Comparison of ENCODE assay signal across 20 cellular contexts in the genomic region with DNA sequence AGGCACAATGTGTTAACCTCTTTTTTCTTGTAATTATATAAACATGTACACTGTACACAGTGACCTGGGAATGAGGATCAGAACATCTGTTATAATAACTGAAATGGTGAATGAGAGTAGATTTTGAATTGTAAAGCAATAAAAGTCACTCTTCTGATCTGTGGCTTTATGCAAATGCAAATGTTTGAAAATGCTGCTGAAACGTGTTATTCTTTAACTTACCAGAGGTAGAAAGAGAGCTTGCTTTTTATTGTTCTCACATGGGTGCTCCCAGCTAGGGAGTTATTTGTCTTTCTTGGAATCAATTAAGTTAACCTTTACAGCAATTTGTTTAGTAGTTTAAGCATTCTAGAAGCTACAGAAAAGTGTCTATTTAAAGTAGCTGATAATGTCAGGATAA.
A peak's percentile ranks its signal among the peaks of the same experiment; 100 is the strongest.
DNase-seq lines count a peak whose midpoint lies in the region; ATAC-seq, FAIRE-seq and TF ChIP-seq lines count a peak whose summit lies in the region.
"Had no signal": no experiment of that assay in that cellular context is flagged by ENCODE, and none has a peak within 500 bp of the region (broad histone marks: within the 10 kb centered on the region; RNA-seq: fewer than 3 reads in every experiment).

No MANE protein-coding gene starts in this region.

- H3K9ac ChIP-seq in mesendoderm (ENCODE audit: low read length): no peak overlapping the region
- H3K9ac ChIP-seq: SK-N-SH had no signal

- no peak overlapping the region for H3K4ac ChIP-seq in mesendoderm (ENCODE audit: low read depth, low read length)

- peak; percentile 57 for DNase-seq in Caki2 (ENCODE audit: low read depth)
- peak; percentile 93 for DNase-seq in NCI-H526 treated with DMSO at 0.1 percent for 48 hours (lab: John Stamatoyannopoulos, UW)
- DNase-seq in mucosa of descending colon: no peak
- DNase-seq in NCI-H187 (lab: John Stamatoyannopoulos, UW): no peak
- no peak for DNase-seq in Calu3
- DNase-seq in mesendoderm: no peak
- DNase-seq: AML-193; CD8-positive, alpha-beta T cell; EL; Kasumi-1; MG63; NCI-H1092; NCI-H1436; NCI-H2029 treated with DMSO at 0.1 percent for 48 hours; NCI-H2171 treated with DMSO at 0.1 percent for 48 hours; SHP77 treated with DMSO at 0.1 percent for 48 hours; SK-N-SH had no signal

- CTCF ChIA-PET in Calu3 (lab: Charles Lee): no interaction called here

- no peak overlapping the region for H4K5ac ChIP-seq in mesendoderm (ENCODE audit: low read length)

- H3K4me1 ChIP-seq in mucosa of descending colon (ENCODE audit: low read depth): no peaks in the 10 kb centered on the region
- no peaks in the 10 kb centered on the region for H3K4me1 ChIP-seq in mesendoderm (ENCODE audit: control insufficient read depth, low read depth, low read length)

- no peak overlapping the region for H2BK120ac ChIP-seq in mesendoderm (ENCODE audit: low read depth, low read length)

- WGBS in mesendoderm (ENCODE audit: extremely low coverage, insufficient coverage, low lambda C conversion rate): no CpG with 5 or more reads among the region's 1 CpG

- no peak overlapping the region for H3K4me3 Mint-ChIP-seq in Calu3 (ENCODE audit: low read depth, unreplicated experiment)
- H3K4me3 Mint-ChIP-seq: CD8-positive, alpha-beta T cell had no signal

- no peak overlapping the region for H3K27ac Mint-ChIP-seq in Calu3 (ENCODE audit: unreplicated experiment)
- H3K27ac Mint-ChIP-seq: CD8-positive, alpha-beta T cell had no signal

- no peaks in the 10 kb centered on the region for H3K79me1 ChIP-seq in mesendoderm (ENCODE audit: low read length)

- BruUV-seq in Calu3 (replicated peaks; lab: Mats Ljungman, UMichigan): no TSS peak

- H3K4me3 ChIP-seq in mucosa of descending colon: no peak overlapping the region
- no peak overlapping the region for H3K4me3 ChIP-seq in mesendoderm (ENCODE audit: low read length)
- H3K4me3 ChIP-seq: MG63 had no signal

- H2AK5ac ChIP-seq in mesendoderm (ENCODE audit: low read length): no peak overlapping the region

- in situ Hi-C loops in Caki2 (cut with HindIII; ENCODE audit: low pct_unique_long_range_greater_than_20kb, low sequenced_read_pairs): no loop called here

- H3K9me3 ChIP-seq in mucosa of descending colon: no peaks in the 10 kb centered on the region
- H3K9me3 ChIP-seq: MG63, SK-N-SH had no signal

- no peak overlapping the region for H2BK5ac ChIP-seq in mesendoderm (ENCODE audit: low read length)

- no peak overlapping the region for H3K27ac ChIP-seq in mesendoderm (ENCODE audit: low read depth, low read length)
- H3K27ac ChIP-seq: RWPE1 had no signal

- H3K4me1 Mint-ChIP-seq in Calu3 (ENCODE audit: low read depth, unreplicated experiment): peaks cover 19% of the 10 kb centered on the region

- H3K56ac ChIP-seq in mesendoderm (ENCODE audit: low read length): no peak overlapping the region

- H3K23ac ChIP-seq in mesendoderm (ENCODE audit: low read length): no peak overlapping the region

- H4K8ac ChIP-seq in mesendoderm (ENCODE audit: low read depth, low read length): no peak overlapping the region

- TF ChIP-seq CTCF in mucosa of descending colon (IDR thresholded peaks at IDR 0.05) (no peak), Calu3 (IDR thresholded peaks at IDR 0.05; ENCODE audit: unreplicated experiment) (no peak)

- H3K27me3 Mint-ChIP-seq in Calu3 (ENCODE audit: unreplicated experiment): no peaks in the 10 kb centered on the region

- no peak overlapping the region for H3K18ac ChIP-seq in mesendoderm (ENCODE audit: low read length)

- H3K36me3 ChIP-seq in mucosa of descending colon (ENCODE audit: low read depth) (no peaks in the 10 kb centered on the region), mesendoderm (ENCODE audit: control insufficient read depth, insufficient read depth, low read length) (no peaks in the 10 kb centered on the region)
- H3K36me3 ChIP-seq: MG63 had no signal

- H3K27me3 ChIP-seq in mesendoderm (ENCODE audit: insufficient read depth, low read length, poor library complexity): no peaks in the 10 kb centered on the region
- H3K27me3 ChIP-seq: MG63 had no signal

- intact Hi-C loops in mucosa of descending colon (cut with DNase I, micrococcal nuclease) (no loop called here), Calu3 (cut with micrococcal nuclease; ENCODE audit: unreplicated experiment) (no loop called here)

- H3K9me3 Mint-ChIP-seq in Calu3 (ENCODE audit: low read depth, unreplicated experiment): no peaks in the 10 kb centered on the region

- peak; percentile 86 for ATAC-seq in mucosa of descending colon
- ATAC-seq in HG03354 (IDR thresholded peaks at IDR 0.05; ENCODE audit: poor library complexity, severe bottlenecking, unreplicated experiment): no peak
- ATAC-seq: CD8-positive, alpha-beta T cell had no signal

- no peak overlapping the region for H3K4me2 ChIP-seq in mesendoderm (ENCODE audit: low read length)
- H3K4me2 ChIP-seq: SK-N-SH had no signal

- no peaks in the 10 kb centered on the region for H3K36me3 Mint-ChIP-seq in Calu3 (ENCODE audit: insufficient read depth, unreplicated experiment)
- H3K36me3 Mint-ChIP-seq: CD8-positive, alpha-beta T cell had no signal

- no peak overlapping the region for H2BK15ac ChIP-seq in mesendoderm (replicated peaks; ENCODE audit: low read depth)

- FAIRE-seq in endometrium (lab: Jason Lieb, UNC): peak; percentile 74

- no peaks in the 10 kb centered on the region for H3K79me2 ChIP-seq in mesendoderm (ENCODE audit: control insufficient read depth, insufficient read depth, low read length)

Comparison
In these comparisons a context has a peak if more than half of its experiments do, and no peak if none do; other contexts are left out.
1. DNase-seq: peak in Caki2 (single experiment) and NCI-H526 treated with DMSO at 0.1 percent for 48 hours (single experiment); none in mucosa of descending colon (0 of 3), NCI-H187 (0 of 2), Calu3 (single experiment) and mesendoderm (single experiment).